In the genomic region with DNA sequence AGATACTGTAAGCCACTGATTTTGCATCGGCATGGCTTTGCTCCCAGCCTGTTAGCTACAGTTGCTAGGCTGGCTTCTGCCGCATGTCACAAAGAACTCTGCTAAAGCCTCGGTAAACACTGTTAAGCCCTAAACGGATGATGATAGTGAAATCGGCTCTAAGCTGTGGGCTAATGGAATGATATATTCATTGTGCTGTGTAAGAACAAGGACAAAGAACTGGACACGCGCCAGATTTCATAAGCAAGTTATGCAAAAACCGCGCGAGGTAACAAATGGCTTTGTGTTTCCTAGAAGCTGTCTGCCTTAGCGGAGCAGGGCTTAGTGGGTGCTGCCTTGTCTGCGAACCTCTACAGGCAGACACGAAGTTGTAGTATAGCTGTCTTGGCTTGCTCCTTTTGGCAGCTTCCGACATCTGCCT, we compare ENCODE assay signal across 12 cellular contexts.
A peak's percentile ranks its signal among the peaks of the same experiment; 100 is the strongest.
DNase-seq lines count a peak whose midpoint lies in the region; ATAC-seq, FAIRE-seq and TF ChIP-seq lines count a peak whose summit lies in the region.
"Had no signal": no experiment of that assay in that cellular context is flagged by ENCODE, and none has a peak within 500 bp of the region (broad histone marks: within the 10 kb centered on the region; RNA-seq: fewer than 3 reads in every experiment).

No MANE protein-coding gene starts in this region.

- H3K4me1 ChIP-seq in RWPE2 (ENCODE audit: insufficient read depth, poor library complexity, severe bottlenecking) = peaks cover 13% of the 10 kb centered on the region
- H3K4me1 ChIP-seq in sigmoid colon = peaks cover 0 to 15% (median 7%) of the 10 kb centered on the region in 4 donors
- no peaks in the 10 kb centered on the region for H3K4me1 ChIP-seq in kidney (ENCODE audit: control insufficient read depth in 1 of 2, insufficient read depth in 1 of 2, low read depth in 1 of 2, low read length in 2 of 2)

- H3K27ac Mint-ChIP-seq in activated CD4-positive, alpha-beta memory T cell treated with anti-CD3 and anti-CD28 coated beads for 36 hours = no peak overlapping the region
- H3K27ac Mint-ChIP-seq: stimulated activated naive B cell treated with anti-CD40 and anti-IgM and Interleukin-4, amounts not matched to agents 10 μg/mL and 1 μg/mL and 100 μg/mL, for 72 hours had no signal

- H3K4me3 ChIP-seq in RWPE2 (ENCODE audit: severe bottlenecking) (no peak overlapping the region), sigmoid colon (no peak overlapping the region), kidney (ENCODE audit: low read length in 2 of 2) (no peak overlapping the region)

- TF ChIP-seq RAD21 in Ishikawa (IDR thresholded peaks at IDR 0.05; ENCODE audit: low read depth) = no peak

- no peaks in the 10 kb centered on the region for H3K4me1 Mint-ChIP-seq in activated CD4-positive, alpha-beta memory T cell treated with anti-CD3 and anti-CD28 coated beads for 36 hours (ENCODE audit: low read depth)
- H3K4me1 Mint-ChIP-seq: stimulated activated naive B cell treated with anti-CD40 and anti-IgM and Interleukin-4, amounts not matched to agents 10 μg/mL and 1 μg/mL and 100 μg/mL, for 72 hours had no signal

- TF ChIP-seq EP300 in Ishikawa (IDR thresholded peaks at IDR 0.05; ENCODE audit: borderline replicate concordance) (no peak), sigmoid colon (IDR thresholded peaks at IDR 0.05) (no peak)

- no peak overlapping the region for H3K4me3 Mint-ChIP-seq in activated CD4-positive, alpha-beta memory T cell treated with anti-CD3 and anti-CD28 coated beads for 36 hours
- H3K4me3 Mint-ChIP-seq: stimulated activated naive B cell treated with anti-CD40 and anti-IgM and Interleukin-4, amounts not matched to agents 10 μg/mL and 1 μg/mL and 100 μg/mL, for 72 hours had no signal

- H3K36me3 Mint-ChIP-seq in activated CD4-positive, alpha-beta memory T cell treated with anti-CD3 and anti-CD28 coated beads for 36 hours = no peaks in the 10 kb centered on the region
- H3K36me3 Mint-ChIP-seq: stimulated activated naive B cell treated with anti-CD40 and anti-IgM and Interleukin-4, amounts not matched to agents 10 μg/mL and 1 μg/mL and 100 μg/mL, for 72 hours had no signal

- peak overlapping the region; percentile 11 for H3K27ac ChIP-seq in RWPE2 (ENCODE audit: poor library complexity, severe bottlenecking)
- peak overlapping the region in 1 of 4 donors; percentile 9 for H3K27ac ChIP-seq in sigmoid colon
- no peak overlapping the region for H3K27ac ChIP-seq in kidney (ENCODE audit: low read depth in 2 of 2, low read length in 2 of 2)

- ATAC-seq in RWPE2 (ENCODE audit: low read depth) (peak; percentile 90), left cardiac atrium (peak in 1 of 2 donors; percentile 23)
- ATAC-seq: stimulated activated naive B cell treated with anti-CD40 and anti-IgM and Interleukin-4, amounts not matched to agents 10 μg/mL and 1 μg/mL and 100 μg/mL, for 72 hours had no signal

- no peak overlapping the region for H3K9ac ChIP-seq in kidney (ENCODE audit: low read length in 2 of 2)

- DNase-seq in RWPE2 (ENCODE audit: low spot score) (peak; percentile 77), left cardiac atrium (peak; percentile 42), sigmoid colon (peak; percentile 76), GOT3 (lab: John Stamatoyannopoulos, UW) (no peak), kidney (no peak)
- DNase-seq in activated CD4-positive, CD25-positive, alpha-beta regulatory T cell treated with anti-CD3 and anti-CD28 coated beads, Interleukin-2, amount 50 U/mL, for 72 hours = no peak
- DNase-seq in activated CD4-positive, alpha-beta memory T cell treated with anti-CD3 and anti-CD28 coated beads for 36 hours = no peak
- DNase-seq: activated CD8-positive, alpha-beta memory T cell treated with anti-CD3 and anti-CD28 coated beads for 24 hours; central memory CD4-positive, alpha-beta T cell; SHP77 treated with DMSO at 0.1 percent for 48 hours; stimulated activated naive B cell treated with anti-CD40 and anti-IgM and Interleukin-4, amounts not matched to agents 10 μg/mL and 1 μg/mL and 100 μg/mL, for 72 hours had no signal

- no peaks in the 10 kb centered on the region for H3K27me3 Mint-ChIP-seq in activated CD4-positive, alpha-beta memory T cell treated with anti-CD3 and anti-CD28 coated beads for 36 hours
- H3K27me3 Mint-ChIP-seq: stimulated activated naive B cell treated with anti-CD40 and anti-IgM and Interleukin-4, amounts not matched to agents 10 μg/mL and 1 μg/mL and 100 μg/mL, for 72 hours had no signal

- TF ChIP-seq CTCF in RWPE2 (IDR thresholded peaks at IDR 0.05; ENCODE audit: poor library complexity, severe bottlenecking) = no peak
- TF ChIP-seq CTCF in sigmoid colon (IDR thresholded peaks at IDR 0.05) = no peak
- no peak for TF ChIP-seq CTCF in kidney (IDR thresholded peaks at IDR 0.05; ENCODE audit: borderline replicate concordance, extremely low read depth, insufficient read depth)

- CTCF ChIA-PET in activated CD4-positive, alpha-beta memory T cell treated with anti-CD3 and anti-CD28 coated beads for 36 hours (lab: Charles Lee) = no interaction called here

- no peaks in the 10 kb centered on the region for H3K9me3 ChIP-seq in RWPE2 (ENCODE audit: severe bottlenecking)
- no peaks in the 10 kb centered on the region for H3K9me3 ChIP-seq in sigmoid colon
- no peaks in the 10 kb centered on the region for H3K9me3 ChIP-seq in kidney (ENCODE audit: control insufficient read depth in 1 of 2, low read length in 2 of 2)

- 10 to 42% methylated on average over 14 of the region's 14 CpGs for WGBS in sigmoid colon, 2 donors

- no peaks in the 10 kb centered on the region for H3K36me3 ChIP-seq in RWPE2 (ENCODE audit: low read depth)
- H3K36me3 ChIP-seq in sigmoid colon = no peaks in the 10 kb centered on the region
- H3K36me3 ChIP-seq in kidney (ENCODE audit: control insufficient read depth in 1 of 2, insufficient read depth in 2 of 2, low read length in 2 of 2) = no peaks in the 10 kb centered on the region

- H3K27me3 ChIP-seq in RWPE2 (ENCODE audit: insufficient read depth, poor library complexity, severe bottlenecking) (no peaks in the 10 kb centered on the region), sigmoid colon (no peaks in the 10 kb centered on the region)

- POLR2A ChIA-PET in activated CD4-positive, alpha-beta memory T cell treated with anti-CD3 and anti-CD28 coated beads for 36 hours (lab: Charles Lee) = no interaction called here

- intact Hi-C loops in left cardiac atrium (cut with DNase I) (no loop called here), sigmoid colon (cut with DNase I) (no loop called here), kidney (cut with DNase I) (no loop called here)
- intact Hi-C loops in activated CD4-positive, alpha-beta memory T cell treated with anti-CD3 and anti-CD28 coated beads for 36 hours (cut with micrococcal nuclease) = no loop called here

- H3K9me3 Mint-ChIP-seq in activated CD4-positive, alpha-beta memory T cell treated with anti-CD3 and anti-CD28 coated beads for 36 hours = peaks cover 2% of the 10 kb centered on the region

- no peak for TF ChIP-seq POLR2A in sigmoid colon (IDR thresholded peaks at IDR 0.05)

- no peak for FAIRE-seq in kidney (lab: Jason Lieb, UNC)

TF ChIP-seq in Ishikawa, 13 proteins besides CTCF, POLR2A, EP300 and RAD21:
- TF ChIP-seq NFIC (IDR thresholded peaks at IDR 0.05) (peak; percentile 28; the same call in 1 of the 2 replicates), TEAD4 (IDR thresholded peaks at IDR 0.05) (no peak)
TF ChIP-seq in Ishikawa: peak in this region for 1.

Comparison
In these comparisons a context has a peak if more than half of its experiments do, and no peak if none do; other contexts are left out.
1. DNase-seq: peak in RWPE2 (single experiment), left cardiac atrium (single experiment) and sigmoid colon (single experiment); none in activated CD4-positive, CD25-positive, alpha-beta regulatory T cell treated with anti-CD3 and anti-CD28 coated beads, Interleukin-2, amount 50 U/mL, for 72 hours (single experiment), GOT3 (single experiment), activated CD4-positive, alpha-beta memory T cell treated with anti-CD3 and anti-CD28 coated beads for 36 hours (single experiment) and kidney (single experiment).